20 cellular contexts compared by ENCODE assay signal in the genomic region with DNA sequence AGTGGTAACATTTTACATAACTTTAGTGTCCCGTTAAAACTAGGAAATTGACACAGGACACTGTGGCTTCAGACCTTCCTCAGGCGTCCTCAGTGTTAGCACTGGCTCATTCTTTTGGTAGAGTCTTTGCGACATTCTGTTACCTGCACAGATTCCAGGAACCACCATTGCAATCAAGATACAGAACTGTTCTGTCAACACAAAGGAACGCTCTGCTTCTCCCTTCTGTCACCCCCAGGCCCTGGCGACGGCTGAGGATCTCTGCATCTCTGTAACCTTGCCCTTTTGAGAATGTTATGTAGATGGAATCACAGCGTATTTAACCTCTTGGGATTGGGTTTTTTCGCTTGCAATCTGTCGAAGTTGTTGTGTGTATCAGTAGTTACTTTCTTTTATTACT. TPM values are rescaled to one million over a fixed set of nuclear protein-coding genes. Genes with fewer than 3 reads are reported as not detected.
DNase-seq lines count a peak whose midpoint lies in the region; ATAC-seq, FAIRE-seq and TF ChIP-seq lines count a peak whose summit lies in the region.
"Had no signal": no experiment of that assay in that cellular context is flagged by ENCODE, and none has a peak within 500 bp of the region (broad histone marks: within the 10 kb centered on the region; RNA-seq: fewer than 3 reads in every experiment).

No MANE protein-coding gene starts in this region.

- no peak overlapping the region for H2AFZ ChIP-seq in HepG2 (ENCODE audit: low read length)

- H3K4me3 ChIP-seq in liver (ENCODE audit: low read depth in 1 of 3, low read length in 3 of 3), result no peak overlapping the region
- H3K4me3 ChIP-seq in HepG2 (replicated peaks in 1 of 3; ENCODE audit: insufficient read depth in 1 of 3, low read depth in 2 of 3, low read length in 3 of 3), result no peak overlapping the region
- peak overlapping the region; percentile 20 for H3K4me3 ChIP-seq in endodermal cell (ENCODE audit: low read length)
- H3K4me3 ChIP-seq in neutrophil (ENCODE audit: low read depth in 1 of 2, low read length in 1 of 2), result no peak overlapping the region
- H3K4me3 ChIP-seq: A549, BLaER1 had no signal

- FAIRE-seq in HepG2 (lab: Jason Lieb, UNC), result no peak
- FAIRE-seq: A549, RCC 7860 had no signal

- WGBS in liver, result 42% methylated on average over 9 of the region's 9 CpGs
- WGBS in HepG2 (ENCODE audit: low lambda C conversion rate), result 84% methylated on average over 7 of the region's 9 CpGs
- 93 to 97% methylated on average over 8 to 9 of the region's 9 CpGs for WGBS in endodermal cell (ENCODE audit: insufficient coverage in 1 of 2, insufficient read length in 1 of 2), 2 experiments

- intact Hi-C loops in HepG2 (cut with micrococcal nuclease; ENCODE audit: unreplicated experiment), result no loop called here

- H3K9me3 ChIP-seq in liver (ENCODE audit: control insufficient read depth in 4 of 4, low read length in 3 of 4) (no peaks in the 10 kb centered on the region), HepG2 (ENCODE audit: low read length) (no peaks in the 10 kb centered on the region), endodermal cell (ENCODE audit: control insufficient read depth, low read length) (no peaks in the 10 kb centered on the region), neutrophil (no peaks in the 10 kb centered on the region)
- H3K9me3 ChIP-seq: A549, BLaER1 had no signal

- H3K79me2 ChIP-seq in HepG2 (ENCODE audit: insufficient read depth, low read length), result peaks cover 56% of the 10 kb centered on the region

- H3K4me3 Mint-ChIP-seq in endodermal cell, result no peak overlapping the region
- no peak overlapping the region for H3K4me3 Mint-ChIP-seq in activated naive CD4-positive, alpha-beta T cell treated with anti-CD3 and anti-CD28 coated beads, Interleukin-2, amount 10 ng/mL, durations not matched to agents 7 days and 5 days
- no peak overlapping the region for H3K4me3 Mint-ChIP-seq in T-helper 2 cell treated with Interferon-gamma antibody and Interleukin-4, amounts not matched to agents 5 μg/mL and 100 μg/mL, for 36 hours
- H3K4me3 Mint-ChIP-seq: HFFc6 had no signal

- H3K27ac ChIP-seq in liver (ENCODE audit: low read depth in 1 of 2, low read length in 2 of 2), result peak overlapping the region; percentile 19 to 21
- H3K27ac ChIP-seq in HepG2 (ENCODE audit: extremely low read length, insufficient read depth, low read length), result no peak overlapping the region
- H3K27ac ChIP-seq in endodermal cell (ENCODE audit: low read depth, low read length), result no peak overlapping the region
- peak overlapping the region; percentile 68 for H3K27ac ChIP-seq in neutrophil
- H3K27ac ChIP-seq: A549, BLaER1, KMS-11 had no signal

- CTCF ChIA-PET in HepG2 (lab: Yijun Ruan, JAX; ENCODE audit: low intra/inter-chr PET ratio, low total read pairs), result no interaction called here
- CTCF ChIA-PET in activated naive CD4-positive, alpha-beta T cell treated with anti-CD3 and anti-CD28 coated beads, Interleukin-2, amount 10 ng/mL, durations not matched to agents 7 days and 5 days (lab: Charles Lee), result no interaction called here

- H4K20me1 ChIP-seq in HepG2 (ENCODE audit: insufficient read depth, low read length), result peaks cover 49% of the 10 kb centered on the region

- no peak overlapping the region for H3K4me2 ChIP-seq in HepG2 (ENCODE audit: low read depth, low read length)
- H3K4me2 ChIP-seq: A549, BLaER1, KMS-11 had no signal

- POLR2A ChIA-PET in HepG2 (lab: Yijun Ruan, JAX), result no interaction called here

- no peaks in the 10 kb centered on the region for H3K27me3 Mint-ChIP-seq in endodermal cell (ENCODE audit: insufficient read depth)
- no peaks in the 10 kb centered on the region for H3K27me3 Mint-ChIP-seq in activated naive CD4-positive, alpha-beta T cell treated with anti-CD3 and anti-CD28 coated beads, Interleukin-2, amount 10 ng/mL, durations not matched to agents 7 days and 5 days
- H3K27me3 Mint-ChIP-seq in T-helper 2 cell treated with Interferon-gamma antibody and Interleukin-4, amounts not matched to agents 5 μg/mL and 100 μg/mL, for 36 hours (ENCODE audit: low read depth), result no peaks in the 10 kb centered on the region

- TF ChIP-seq CTCF in liver (IDR thresholded peaks at IDR 0.05; ENCODE audit: low read depth, low read length, missing input control) (no peak), HepG2 (CRISPR knock-in tag; IDR thresholded peaks at IDR 0.05) (no peak), endodermal cell (conservative IDR thresholded peaks at IDR 0.05) (no peak), neutrophil (IDR thresholded peaks at IDR 0.05) (no peak)

- H3K4me1 Mint-ChIP-seq in endodermal cell, result peaks cover 16% of the 10 kb centered on the region
- H3K4me1 Mint-ChIP-seq in activated naive CD4-positive, alpha-beta T cell treated with anti-CD3 and anti-CD28 coated beads, Interleukin-2, amount 10 ng/mL, durations not matched to agents 7 days and 5 days, result no peaks in the 10 kb centered on the region
- peaks cover 4% of the 10 kb centered on the region for H3K4me1 Mint-ChIP-seq in T-helper 2 cell treated with Interferon-gamma antibody and Interleukin-4, amounts not matched to agents 5 μg/mL and 100 μg/mL, for 36 hours (ENCODE audit: low read depth)

- in situ Hi-C loops in HepG2 (cut with HindIII; ENCODE audit: extremely low pct_ligation_motif_present, low pct_unique_long_range_greater_than_20kb), result loop anchor here (5.0 kb wide), 1 partner anchor 41 kb away; no protein-coding TSS in a partner anchor

- H3K27me3 ChIP-seq in liver (ENCODE audit: control insufficient read depth in 4 of 4, insufficient read depth in 4 of 4, low read length in 3 of 4) (no peaks in the 10 kb centered on the region), HepG2 (ENCODE audit: control insufficient read depth in 1 of 2, insufficient read depth in 2 of 2, low read length in 2 of 2) (no peaks in the 10 kb centered on the region), endodermal cell (ENCODE audit: control insufficient read depth, insufficient read depth, low read length, poor library complexity, severe bottlenecking) (no peaks in the 10 kb centered on the region), neutrophil (no peaks in the 10 kb centered on the region)
- H3K27me3 ChIP-seq: BLaER1 had no signal

- no peak overlapping the region for H3K27ac Mint-ChIP-seq in endodermal cell
- no peak overlapping the region for H3K27ac Mint-ChIP-seq in activated naive CD4-positive, alpha-beta T cell treated with anti-CD3 and anti-CD28 coated beads, Interleukin-2, amount 10 ng/mL, durations not matched to agents 7 days and 5 days
- H3K27ac Mint-ChIP-seq in T-helper 2 cell treated with Interferon-gamma antibody and Interleukin-4, amounts not matched to agents 5 μg/mL and 100 μg/mL, for 36 hours, result no peak overlapping the region
- H3K27ac Mint-ChIP-seq: HFFc6 had no signal

- BruUV-seq in HepG2 (replicated peaks; lab: Mats Ljungman, UMichigan), result no TSS peak

- peaks cover 9% of the 10 kb centered on the region for H3K36me3 Mint-ChIP-seq in endodermal cell (ENCODE audit: low read depth)
- H3K36me3 Mint-ChIP-seq in activated naive CD4-positive, alpha-beta T cell treated with anti-CD3 and anti-CD28 coated beads, Interleukin-2, amount 10 ng/mL, durations not matched to agents 7 days and 5 days, result peaks cover 16% of the 10 kb centered on the region
- peaks cover 16% of the 10 kb centered on the region for H3K36me3 Mint-ChIP-seq in T-helper 2 cell treated with Interferon-gamma antibody and Interleukin-4, amounts not matched to agents 5 μg/mL and 100 μg/mL, for 36 hours (ENCODE audit: low read depth)

- H3K36me3 ChIP-seq in liver (ENCODE audit: control insufficient read depth in 4 of 4, insufficient read depth in 3 of 4, low read depth in 1 of 4, low read length in 3 of 4), result peaks cover 0 to 3% (median under 1%) of the 10 kb centered on the region in 4 donors
- H3K36me3 ChIP-seq in HepG2 (replicated peaks in 1 of 2; ENCODE audit: control insufficient read depth in 1 of 2, insufficient read depth in 2 of 2, low read length in 2 of 2), result peaks cover 2 to 10% of the 10 kb centered on the region in 2 experiments; a peak in 3 of 5 replicates
- H3K36me3 ChIP-seq in endodermal cell (ENCODE audit: control insufficient read depth, insufficient read depth, low read length), result no peaks in the 10 kb centered on the region
- H3K36me3 ChIP-seq in neutrophil, result peaks cover 17% of the 10 kb centered on the region

- no peak for TF ChIP-seq POLR2A in HepG2 (IDR thresholded peaks at IDR 0.05; ENCODE audit: insufficient read depth in 1 of 2, low read depth in 2 of 2, low read length in 2 of 2)

- TF ChIP-seq EP300 in HepG2 (IDR thresholded peaks at IDR 0.05; ENCODE audit: low read depth in 2 of 2, low read length in 2 of 2) (no peak), HepG2 (CRISPR knock-in tag; IDR thresholded peaks at IDR 0.05; ENCODE audit: borderline replicate concordance) (no peak)

- TF ChIP-seq RAD21 in liver (IDR thresholded peaks at IDR 0.05) (no peak), HepG2 (CRISPR knock-in tag; IDR thresholded peaks at IDR 0.05) (no peak)

- H3K4me1 ChIP-seq in liver (ENCODE audit: control insufficient read depth in 4 of 4, insufficient read depth in 4 of 4, low read length in 3 of 4) (peaks cover 7 to 17% (median 13%) of the 10 kb centered on the region in 4 donors), HepG2 (ENCODE audit: insufficient read depth, low read length) (peaks cover 16% of the 10 kb centered on the region), endodermal cell (ENCODE audit: control insufficient read depth, insufficient read depth, low read length) (peaks cover 7% of the 10 kb centered on the region), neutrophil (ENCODE audit: control insufficient read depth in 1 of 2, insufficient read depth in 1 of 2, low read depth in 1 of 2, low read length in 1 of 2) (peaks cover 14 to 15% of the 10 kb centered on the region in 2 experiments)

- DNase-seq in HepG2 (ENCODE audit: low spot score) (no peak), endodermal cell (no peak), UCSD-AML1 (lab: John Stamatoyannopoulos, UW; ENCODE audit: unreplicated experiment) (no peak)
- no peak for DNase-seq in activated naive CD4-positive, alpha-beta T cell treated with anti-CD3 and anti-CD28 coated beads, Interleukin-2, amount 10 ng/mL, durations not matched to agents 7 days and 5 days
- DNase-seq in activated CD4-positive, alpha-beta T cell treated with anti-CD3 and anti-CD28 coated beads, Interleukin-2, amount 50 U/mL, for 48 hours, result no peak
- no peak for DNase-seq in T-helper 2 cell treated with Interferon-gamma antibody and Interleukin-4, amounts not matched to agents 5 μg/mL and 100 μg/mL, for 36 hours (ENCODE audit: low spot score)
- DNase-seq: DMS79, H7, HFFc6, NCI-H1417 treated with DMSO at 0.1 percent for 48 hours, NCI-H187 treated with DMSO at 0.1 percent for 48 hours, NCI-H446, NCI-H69 had no signal

- ATAC-seq in HepG2, result no peak
- ATAC-seq: A549, Right ventricle myocardium inferior had no signal

- H3K9ac ChIP-seq in liver (ENCODE audit: low read depth in 1 of 2, low read length in 2 of 2) (peak overlapping the region in 1 of 2 donors; percentile 37), HepG2 (ENCODE audit: insufficient read depth, low read depth, low read length) (no peak overlapping the region), endodermal cell (ENCODE audit: extremely low read depth, low read length, poor library complexity, severe bottlenecking) (no peak overlapping the region)
- H3K9ac ChIP-seq: BLaER1, KMS-11 had no signal

- H3K9me3 Mint-ChIP-seq in endodermal cell, result no peaks in the 10 kb centered on the region
- H3K9me3 Mint-ChIP-seq in activated naive CD4-positive, alpha-beta T cell treated with anti-CD3 and anti-CD28 coated beads, Interleukin-2, amount 10 ng/mL, durations not matched to agents 7 days and 5 days, result no peaks in the 10 kb centered on the region
- H3K9me3 Mint-ChIP-seq in T-helper 2 cell treated with Interferon-gamma antibody and Interleukin-4, amounts not matched to agents 5 μg/mL and 100 μg/mL, for 36 hours, result no peaks in the 10 kb centered on the region
- H3K9me3 Mint-ChIP-seq: HFFc6 had no signal

RNA-seq across cellular contexts. Expression of gene KDM4B, which starts 22.6 kb away (rescaled TPM):
- total RNA-seq in liver (10 to 100 TPM; 14.1 to 19.7 TPM), HepG2 (2016; rRNA removed; fragmentation: Illumina TruSeq; extraction: Trizol) (4.4 and 4.9 TPM in 2 replicates), endodermal cell (10 to 100 TPM; 27.8 to 38.5 TPM)
- polyA plus RNA-seq in liver (10 to 100 TPM in 1 of 2 donors, 1 to 10 TPM in 1; 3.2 to 11.6 TPM), HepG2 (2011; rRNA removed) (14.6 and 18.6 TPM in 2 replicates)
- total RNA-seq in HepG2 (2016; cell fraction: cytosol; rRNA removed; fragmentation: Illumina TruSeq; extraction: Trizol; ENCODE audit: low read depth), result 8.2 and 11.5 TPM in 2 replicates
- 3.5 and 4.9 TPM in 2 replicates for total RNA-seq in HepG2 (2016; cell fraction: insoluble cytoplasmic fraction; rRNA removed; fragmentation: Illumina TruSeq; extraction: Trizol)
- 3.1 and 3.8 TPM in 2 replicates for total RNA-seq in HepG2 (2016; cell fraction: membrane; rRNA removed; fragmentation: Illumina TruSeq; extraction: Trizol)
- total RNA-seq in HepG2 (2016; cell fraction: nucleus; rRNA removed; fragmentation: Illumina TruSeq; extraction: Trizol), result 3.9 and 4.5 TPM in 2 replicates
- 6.9 and 11.2 TPM in 2 replicates for polyA plus RNA-seq in HepG2 (2011; cell fraction: cytosol; rRNA removed)
- polyA plus RNA-seq in HepG2 (2011; cell fraction: nucleus; rRNA removed), result 33.5 and 43.5 TPM in 2 replicates
- polyA plus RNA-seq in HepG2 (2012), result 13.7 TPM in 2 replicates
- 0.49 and 0.51 TPM in 2 replicates for polyA plus RNA-seq in HepG2 (2016; cell fraction: cytosol; fragmentation: Illumina TruSeq; extraction: Trizol; ENCODE audit: low read depth)
- 4.1 and 5.2 TPM in 2 replicates for polyA plus RNA-seq in HepG2 (2016; cell fraction: insoluble cytoplasmic fraction; fragmentation: Illumina TruSeq; extraction: Trizol; ENCODE audit: low read depth)
- 0.86 and 1.2 TPM in 2 replicates for polyA plus RNA-seq in HepG2 (2016; cell fraction: membrane; fragmentation: Illumina TruSeq; extraction: Trizol; ENCODE audit: low read depth)
- 7.8 and 9.0 TPM in 2 replicates for polyA plus RNA-seq in HepG2 (2016; cell fraction: nucleus; fragmentation: Illumina TruSeq; extraction: Trizol; ENCODE audit: insufficient read depth, low read depth)
- polyA minus RNA-seq in HepG2 (2011; rRNA and poly(A)+ RNA removed; ENCODE audit: low replicate concordance), result 27.9 and 166 TPM in 2 replicates
- polyA minus RNA-seq in HepG2 (2011; cell fraction: cytosol; rRNA and poly(A)+ RNA removed), result 29.8 and 30.8 TPM in 2 replicates
- 29.2 and 30.7 TPM in 2 replicates for polyA minus RNA-seq in HepG2 (2011; cell fraction: nucleus; rRNA and poly(A)+ RNA removed)
- polyA plus RNA-seq in endodermal cell (2013, experiment 1 of 2), result 38.5 TPM
- polyA plus RNA-seq in endodermal cell (2013, experiment 2 of 2), result 33.4 TPM

Comparison
In these comparisons a context has a peak if more than half of its experiments do, and no peak if none do; other contexts are left out.
1. H3K27ac ChIP-seq: peak in liver (2 of 2) and neutrophil (single experiment); none in HepG2 (single experiment) and endodermal cell (single experiment).